8 cellular contexts compared by ENCODE assay signal in genomic region chr9:104094534-104095020, GRCh38. TPM values are rescaled to one million over a fixed set of nuclear protein-coding genes. Genes with fewer than 3 reads are reported as not detected.
DNase-seq lines count a peak whose midpoint lies in the region; ATAC-seq and TF ChIP-seq lines count a peak whose summit lies in the region.

No MANE protein-coding gene starts in this region.

- peak overlapping the region; percentile 94 for H3K9ac ChIP-seq in skeletal muscle satellite cell (ENCODE audit: low read depth, low read length)

- H3K4me3 ChIP-seq in fibroblast of the aortic adventitia (ENCODE audit: low read depth, low read length) = peak overlapping the region; percentile 80
- H3K4me3 ChIP-seq in skeletal muscle satellite cell (ENCODE audit: low read length) = peak overlapping the region; percentile 86

- H3K36me3 ChIP-seq in skeletal muscle satellite cell (ENCODE audit: insufficient read depth, low read length) = no peaks in the 10 kb centered on the region

- no peak for TF ChIP-seq CTCF in fibroblast of the aortic adventitia (IDR thresholded peaks at IDR 0.05; ENCODE audit: insufficient read depth, low read length)

- peak in 2 of 3 donors; percentile 3 to 62 for DNase-seq in stimulated activated CD4-positive, alpha-beta T cell treated with anti-CD3 and anti-CD28 coated beads, Interleukin-12 subunit alpha, Interleukin-12 subunit beta, amount 100 ng/mL, for 48 hours (ENCODE audit: low read depth in 2 of 3, low spot score in 1 of 3)
- no peak for DNase-seq in stimulated activated CD4-positive, alpha-beta T cell treated with anti-CD3 and anti-CD28 coated beads, Interleukin-15, amount 100 ng/mL, for 24 hours
- peak; percentile 13 for DNase-seq in fibroblast of the aortic adventitia (ENCODE audit: low read depth)
- DNase-seq in RPMI8226 = no peak
- no peak for DNase-seq in D341Med (ENCODE audit: low spot score)

- TF ChIP-seq POLR2A in Raji (IDR thresholded peaks at IDR 0.05; ENCODE audit: insufficient read depth, low read depth, low read length) = 0 out of 2 replicates have a peak, but pooled peaks have one; percentile 3

- H3K4me1 ChIP-seq in skeletal muscle satellite cell (ENCODE audit: control insufficient read depth, insufficient read depth, low read length) = peaks cover 14% of the 10 kb centered on the region

- H3K4me2 ChIP-seq in skeletal muscle satellite cell (ENCODE audit: low read length) = peak overlapping the region; percentile 84

- H3K27me3 ChIP-seq in skeletal muscle satellite cell (ENCODE audit: control insufficient read depth, insufficient read depth, low read length) = no peaks in the 10 kb centered on the region

- ATAC-seq in HG02981 (IDR thresholded peaks at IDR 0.05; ENCODE audit: unreplicated experiment) = peak; percentile 2

- no peaks in the 10 kb centered on the region for H3K9me3 ChIP-seq in skeletal muscle satellite cell (replicated peaks; ENCODE audit: low read length)

RNA-seq across cellular contexts. Expression of gene SMC2, which starts 0.5 kb away (rescaled TPM):
- total RNA-seq in fibroblast of the aortic adventitia (ENCODE audit: low replicate concordance) = 13.4 and 70.3 TPM in 2 replicates
- 19.5 and 21.0 TPM in 2 replicates for total RNA-seq in skeletal muscle satellite cell (2012; rRNA removed)

Comparison
In these comparisons a context has a peak if more than half of its experiments do, and no peak if none do; other contexts are left out.
1. DNase-seq: peak in stimulated activated CD4-positive, alpha-beta T cell treated with anti-CD3 and anti-CD28 coated beads, Interleukin-12 subunit alpha, Interleukin-12 subunit beta, amount 100 ng/mL, for 48 hours (2 of 3) and fibroblast of the aortic adventitia (single experiment); none in stimulated activated CD4-positive, alpha-beta T cell treated with anti-CD3 and anti-CD28 coated beads, Interleukin-15, amount 100 ng/mL, for 24 hours (single experiment), RPMI8226 (single experiment) and D341Med (single experiment).